In the genomic region with DNA sequence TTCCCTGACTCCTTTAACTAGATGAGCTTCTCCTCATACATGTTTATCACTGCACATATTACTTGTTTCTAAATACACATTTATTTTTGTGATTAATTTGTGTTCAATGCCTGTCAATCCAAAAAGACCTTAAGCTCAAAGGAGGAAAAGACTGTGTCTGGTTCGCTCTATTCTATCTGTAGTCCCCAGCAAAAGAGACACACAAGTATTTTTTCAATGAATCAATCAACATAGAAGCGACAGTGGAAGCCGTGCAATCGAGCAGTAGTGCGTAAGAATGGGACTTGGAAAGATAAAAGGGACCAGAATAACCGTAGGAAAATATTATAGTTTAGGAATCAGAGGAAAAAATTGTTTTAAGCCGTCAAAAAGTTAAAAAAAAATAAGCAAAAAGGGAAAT, we compare ENCODE assay signal across 2 cellular contexts.
TF ChIP-seq lines count a peak whose summit lies in the region.

No MANE protein-coding gene starts in this region.

TF ChIP-seq in HEK293, 187 proteins besides CTCF, POLR2A, EP300 and RAD21:
- TF ChIP-seq KLF16 (tag by site-specific recombination; IDR thresholded peaks at IDR 0.05) (no peak), OVOL3 (tag by site-specific recombination; IDR thresholded peaks at IDR 0.05) (no peak), ZNF791 (tag by site-specific recombination; IDR thresholded peaks at IDR 0.05) (no peak)

TF ChIP-seq in GM12878, 131 proteins besides CTCF, POLR2A, EP300 and RAD21:
- TF ChIP-seq TARDBP (IDR thresholded peaks at IDR 0.05; ENCODE audit: borderline replicate concordance) = no peak
- TF ChIP-seq, protein P1, sequence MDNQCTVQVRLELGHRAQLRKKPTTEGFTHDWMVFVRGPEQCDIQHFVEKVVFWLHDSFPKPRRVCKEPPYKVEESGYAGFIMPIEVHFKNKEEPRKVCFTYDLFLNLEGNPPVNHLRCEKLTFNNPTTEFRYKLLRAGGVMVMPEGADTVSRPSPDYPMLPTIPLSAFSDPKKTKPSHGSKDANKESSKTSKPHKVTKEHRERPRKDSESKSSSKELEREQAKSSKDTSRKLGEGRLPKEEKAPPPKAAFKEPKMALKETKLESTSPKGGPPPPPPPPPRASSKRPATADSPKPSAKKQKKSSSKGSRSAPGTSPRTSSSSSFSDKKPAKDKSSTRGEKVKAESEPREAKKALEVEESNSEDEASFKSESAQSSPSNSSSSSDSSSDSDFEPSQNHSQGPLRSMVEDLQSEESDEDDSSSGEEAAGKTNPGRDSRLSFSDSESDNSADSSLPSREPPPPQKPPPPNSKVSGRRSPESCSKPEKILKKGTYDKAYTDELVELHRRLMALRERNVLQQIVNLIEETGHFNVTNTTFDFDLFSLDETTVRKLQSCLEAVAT (IDR thresholded peaks at IDR 0.05) = peak; percentile 83
- no peak for TF ChIP-seq HDAC2 (IDR thresholded peaks at IDR 0.05)
TF ChIP-seq in GM12878: peak in this region for 1.
